Comparison of ENCODE assay signal across 1 cellular context in genomic region chr6:15063253-15063853, GRCh38.
TF ChIP-seq lines count a peak whose summit lies in the region.

No MANE protein-coding gene starts in this region.

TF ChIP-seq in K562, 482 proteins besides CTCF, POLR2A, EP300 and RAD21 (continued from another document):
- TF ChIP-seq, protein P1, sequence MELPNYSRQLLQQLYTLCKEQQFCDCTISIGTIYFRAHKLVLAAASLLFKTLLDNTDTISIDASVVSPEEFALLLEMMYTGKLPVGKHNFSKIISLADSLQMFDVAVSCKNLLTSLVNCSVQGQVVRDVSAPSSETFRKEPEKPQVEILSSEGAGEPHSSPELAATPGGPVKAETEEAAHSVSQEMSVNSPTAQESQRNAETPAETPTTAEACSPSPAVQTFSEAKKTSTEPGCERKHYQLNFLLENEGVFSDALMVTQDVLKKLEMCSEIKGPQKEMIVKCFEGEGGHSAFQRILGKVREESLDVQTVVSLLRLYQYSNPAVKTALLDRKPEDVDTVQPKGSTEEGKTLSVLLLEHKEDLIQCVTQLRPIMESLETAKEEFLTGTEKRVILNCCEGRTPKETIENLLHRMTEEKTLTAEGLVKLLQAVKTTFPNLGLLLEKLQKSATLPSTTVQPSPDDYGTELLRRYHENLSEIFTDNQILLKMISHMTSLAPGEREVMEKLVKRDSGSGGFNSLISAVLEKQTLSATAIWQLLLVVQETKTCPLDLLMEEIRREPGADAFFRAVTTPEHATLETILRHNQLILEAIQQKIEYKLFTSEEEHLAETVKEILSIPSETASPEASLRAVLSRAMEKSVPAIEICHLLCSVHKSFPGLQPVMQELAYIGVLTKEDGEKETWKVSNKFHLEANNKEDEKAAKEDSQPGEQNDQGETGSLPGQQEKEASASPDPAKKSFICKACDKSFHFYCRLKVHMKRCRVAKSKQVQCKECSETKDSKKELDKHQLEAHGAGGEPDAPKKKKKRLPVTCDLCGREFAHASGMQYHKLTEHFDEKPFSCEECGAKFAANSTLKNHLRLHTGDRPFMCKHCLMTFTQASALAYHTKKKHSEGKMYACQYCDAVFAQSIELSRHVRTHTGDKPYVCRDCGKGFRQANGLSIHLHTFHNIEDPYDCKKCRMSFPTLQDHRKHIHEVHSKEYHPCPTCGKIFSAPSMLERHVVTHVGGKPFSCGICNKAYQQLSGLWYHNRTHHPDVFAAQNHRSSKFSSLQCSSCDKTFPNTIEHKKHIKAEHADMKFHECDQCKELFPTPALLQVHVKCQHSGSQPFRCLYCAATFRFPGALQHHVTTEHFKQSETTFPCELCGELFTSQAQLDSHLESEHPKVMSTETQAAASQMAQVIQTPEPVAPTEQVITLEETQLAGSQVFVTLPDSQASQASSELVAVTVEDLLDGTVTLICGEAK (IDR thresholded peaks at IDR 0.05), result 0 out of 2 replicates have a peak, but pooled peaks have one; percentile 9
- TF ChIP-seq, protein P1 (CRISPR knock-in tag; IDR thresholded peaks at IDR 0.05), result no peak
- TF ChIP-seq, protein P2, sequence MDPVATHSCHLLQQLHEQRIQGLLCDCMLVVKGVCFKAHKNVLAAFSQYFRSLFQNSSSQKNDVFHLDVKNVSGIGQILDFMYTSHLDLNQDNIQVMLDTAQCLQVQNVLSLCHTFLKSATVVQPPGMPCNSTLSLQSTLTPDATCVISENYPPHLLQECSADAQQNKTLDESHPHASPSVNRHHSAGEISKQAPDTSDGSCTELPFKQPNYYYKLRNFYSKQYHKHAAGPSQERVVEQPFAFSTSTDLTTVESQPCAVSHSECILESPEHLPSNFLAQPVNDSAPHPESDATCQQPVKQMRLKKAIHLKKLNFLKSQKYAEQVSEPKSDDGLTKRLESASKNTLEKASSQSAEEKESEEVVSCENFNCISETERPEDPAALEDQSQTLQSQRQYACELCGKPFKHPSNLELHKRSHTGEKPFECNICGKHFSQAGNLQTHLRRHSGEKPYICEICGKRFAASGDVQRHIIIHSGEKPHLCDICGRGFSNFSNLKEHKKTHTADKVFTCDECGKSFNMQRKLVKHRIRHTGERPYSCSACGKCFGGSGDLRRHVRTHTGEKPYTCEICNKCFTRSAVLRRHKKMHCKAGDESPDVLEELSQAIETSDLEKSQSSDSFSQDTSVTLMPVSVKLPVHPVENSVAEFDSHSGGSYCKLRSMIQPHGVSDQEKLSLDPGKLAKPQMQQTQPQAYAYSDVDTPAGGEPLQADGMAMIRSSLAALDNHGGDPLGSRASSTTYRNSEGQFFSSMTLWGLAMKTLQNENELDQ (CRISPR knock-in tag; IDR thresholded peaks at IDR 0.05; ENCODE audit: borderline replicate concordance), result no peak
- TF ChIP-seq ZBTB7A (IDR thresholded peaks at IDR 0.05; ENCODE audit: borderline replicate concordance, control insufficient read depth, low read depth, low read length), result no peak
- TF ChIP-seq PHTF2 (CRISPR knock-in tag; IDR thresholded peaks at IDR 0.05), result no peak
- no peak for TF ChIP-seq DNMT1 (IDR thresholded peaks at IDR 0.05)
- TF ChIP-seq FOXM1 (IDR thresholded peaks at IDR 0.05; ENCODE audit: low read depth), result no peak
- no peak for TF ChIP-seq FOXM1 (CRISPR knock-in tag; IDR thresholded peaks at IDR 0.05; ENCODE audit: low read depth)
- no peak for TF ChIP-seq HMG20A (CRISPR knock-in tag; conservative IDR thresholded peaks at IDR 0.05)
- TF ChIP-seq ZKSCAN3 (CRISPR knock-in tag; IDR thresholded peaks at IDR 0.05), result no peak
- TF ChIP-seq KDM2B (CRISPR knock-in tag; IDR thresholded peaks at IDR 0.05), result no peak
- TF ChIP-seq ZNF3 (CRISPR knock-in tag; IDR thresholded peaks at IDR 0.05), result no peak
- peak in 1 of 2 experiments; percentile 7; a peak in 1 of 4 replicates for TF ChIP-seq HDAC1 (IDR thresholded peaks at IDR 0.05)
- no peak for TF ChIP-seq IRF2 (CRISPR knock-in tag; IDR thresholded peaks at IDR 0.05)
- TF ChIP-seq POLR2B (IDR thresholded peaks at IDR 0.05; ENCODE audit: low read depth, partially characterized antibody), result no peak
- TF ChIP-seq FOXK2 (conservative IDR thresholded peaks at IDR 0.05 in 1 of 2, IDR thresholded peaks at IDR 0.05 in 1 of 2; ENCODE audit: low read depth in 2 of 2), result no peak
- TF ChIP-seq MTA1 (IDR thresholded peaks at IDR 0.05; ENCODE audit: borderline replicate concordance), result no peak
- no peak for TF ChIP-seq ZNF57 (CRISPR knock-in tag; IDR thresholded peaks at IDR 0.05)
- no peak for TF ChIP-seq ZNF561 (CRISPR knock-in tag; conservative IDR thresholded peaks at IDR 0.05)
- no peak for TF ChIP-seq HBP1 (CRISPR knock-in tag; IDR thresholded peaks at IDR 0.05)
- no peak for TF ChIP-seq ZNF449 (CRISPR knock-in tag; IDR thresholded peaks at IDR 0.05)
- peak; percentile 26; the same call in 1 of the 2 replicates for TF ChIP-seq CREM (IDR thresholded peaks at IDR 0.05; ENCODE audit: low read depth)
- TF ChIP-seq ZNF274 (IDR thresholded peaks at IDR 0.05; ENCODE audit: borderline replicate concordance, low read depth, low read length), result no peak
- no peak for TF ChIP-seq KLF10 (CRISPR knock-in tag; IDR thresholded peaks at IDR 0.05)
- no peak for TF ChIP-seq XRCC4 (IDR thresholded peaks at IDR 0.05; ENCODE audit: extremely low read depth, insufficient read depth, insufficient read length)
- TF ChIP-seq SMARCB1 (IDR thresholded peaks at IDR 0.05; ENCODE audit: insufficient read length, low read depth), result no peak
- no peak for TF ChIP-seq TARDBP (IDR thresholded peaks at IDR 0.05)
- no peak for TF ChIP-seq NFRKB (IDR thresholded peaks at IDR 0.05; ENCODE audit: low read depth)
- no peak for TF ChIP-seq NFATC3 (IDR thresholded peaks at IDR 0.05)
